In genomic region chr22:36979016-36979415, GRCh38 we compare ENCODE assay signal across 33 cellular contexts.
"Had no signal": no experiment of that assay in that cellular context is flagged by ENCODE, and none has a peak within 500 bp of the region (broad histone marks: within the 10 kb centered on the region; RNA-seq: fewer than 3 reads in every experiment).

No MANE protein-coding gene starts in this region.

- H3K9me3 Mint-ChIP-seq: activated B cell treated with CpG ODN at 0.5 μM for 24 hours; activated CD4-positive, alpha-beta memory T cell treated with anti-CD3 and anti-CD28 coated beads for 36 hours; activated CD4-positive, alpha-beta T cell treated with anti-CD3 and anti-CD28 coated beads, Interleukin-2, amount 10 ng/mL, durations not matched to agents 24 days and 14 days; activated CD8-positive, alpha-beta T cell treated with anti-CD3 and anti-CD28 coated beads for 36 hours; activated naive CD4-positive, alpha-beta T cell treated with anti-CD3 and anti-CD28 coated beads for 36 hours; activated naive CD4-positive, alpha-beta T cell treated with anti-CD3 and anti-CD28 coated beads, Interleukin-2, amount 50 U/mL, for 72 hours; activated naive CD8-positive, alpha-beta T cell treated with anti-CD3 and anti-CD28 coated beads for 36 hours; activated T-cell treated with anti-CD3 and anti-CD28 coated beads, Interleukin-2, amount 50 U/mL, for 4 hours; activated T-cell treated with anti-CD3 and anti-CD28 coated beads, Interleukin-2, amount 50 U/mL, for 72 hours; activated T-helper 1 cell treated with anti-CD3 and anti-CD28 coated beads, Interleukin-12 subunit alpha, Interleukin-12 subunit beta, Interleukin-2, Interleukin-4 antibody, amounts not matched to agents 30 ng/mL and 10 ng/mL and 1 ng/mL, durations not matched to agents 14 hours and 24 hours and 36 hours; activated T-helper 17 cell treated with anti-CD3 and anti-CD28 coated beads, Interleukin-2, amount 50 U/mL, for 72 hours; T-cell; T-helper 2 cell treated with Interferon-gamma antibody and Interleukin-4, amounts not matched to agents 5 μg/mL and 100 μg/mL, for 36 hours had no signal

- H3K4me1 ChIP-seq: breast epithelium had no signal

- H3K4me3 ChIP-seq: adrenal gland, body of pancreas, breast epithelium had no signal

- H3K36me3 ChIP-seq: adrenal gland, brain microvascular endothelial cell, breast epithelium had no signal

- ATAC-seq: activated CD8-positive, alpha-beta T cell treated with anti-CD3 and anti-CD28 coated beads for 36 hours; activated naive CD4-positive, alpha-beta T cell treated with anti-CD3 and anti-CD28 coated beads, Interleukin-2, amount 50 U/mL, for 72 hours; activated T-cell treated with anti-CD3 and anti-CD28 coated beads, Interleukin-2, amount 50 U/mL, for 4 hours; activated T-cell treated with anti-CD3 and anti-CD28 coated beads, Interleukin-2, amount 50 U/mL, for 72 hours; activated T-helper 17 cell treated with anti-CD3 and anti-CD28 coated beads, Interleukin-2, amount 50 U/mL, for 72 hours; body of pancreas; T-cell had no signal

- H3K27me3 ChIP-seq: adrenal gland, body of pancreas, brain microvascular endothelial cell, breast epithelium had no signal

- H3K9me3 ChIP-seq: adrenal gland, body of pancreas, breast epithelium had no signal

- H3K36me3 Mint-ChIP-seq: activated CD4-positive, alpha-beta memory T cell treated with anti-CD3 and anti-CD28 coated beads for 36 hours; activated naive CD4-positive, alpha-beta T cell treated with anti-CD3 and anti-CD28 coated beads, Interleukin-2, amount 50 U/mL, for 72 hours; activated naive CD8-positive, alpha-beta T cell treated with anti-CD3 and anti-CD28 coated beads for 36 hours; T-cell had no signal

- DNase-seq: activated B cell treated with CpG ODN at 0.5 μM for 24 hours; activated CD4-positive, alpha-beta memory T cell treated with anti-CD3 and anti-CD28 coated beads for 36 hours; activated CD4-positive, alpha-beta T cell treated with anti-CD3 and anti-CD28 coated beads for 4 hours; activated CD4-positive, alpha-beta T cell treated with anti-CD3 and anti-CD28 coated beads, Interleukin-2, amount 10 ng/mL, durations not matched to agents 24 days and 14 days; activated CD4-positive, alpha-beta T cell treated with anti-CD3 and anti-CD28 coated beads, Interleukin-2, amount 50 U/mL, for 1 hour; activated CD4-positive, alpha-beta T cell treated with anti-CD3 and anti-CD28 coated beads, Interleukin-2, amount 50 U/mL, for 4 hours; activated CD4-positive, CD25-positive, alpha-beta regulatory T cell treated with anti-CD3 and anti-CD28 coated beads, Interleukin-2, amount 50 U/mL, for 72 hours; activated CD8-positive, alpha-beta memory T cell treated with anti-CD3 and anti-CD28 coated beads, Interleukin-2, amount 50 U/mL, for 4 hours; activated CD8-positive, alpha-beta T cell treated with anti-CD3 and anti-CD28 coated beads for 36 hours; activated effector memory CD4-positive, alpha-beta T cell treated with anti-CD3 and anti-CD28 coated beads, Interleukin-2, amount 50 U/mL, for 16 hours; activated gamma-delta T cell treated with Interleukin-2 at 50 U/mL for 16 hours; activated naive CD4-positive, alpha-beta T cell; activated naive CD4-positive, alpha-beta T cell treated with anti-CD3 and anti-CD28 coated beads for 36 hours; activated naive CD8-positive, alpha-beta T cell treated with anti-CD3 and anti-CD28 coated beads for 36 hours; activated T-cell treated with anti-CD3 and anti-CD28 coated beads for 4 hours; activated T-cell treated with anti-CD3 and anti-CD28 coated beads, Interleukin-2, amount 50 U/mL, for 1 hour; activated T-cell treated with anti-CD3 and anti-CD28 coated beads, Interleukin-2, amount 50 U/mL, for 4 hours; activated T-cell treated with anti-CD3 and anti-CD28 coated beads, Interleukin-2, amount 50 U/mL, for 72 hours; adrenal gland; amniotic stem cell; aorta; body of pancreas; brain microvascular endothelial cell; central memory CD4-positive, alpha-beta T cell; T-cell; T-helper 2 cell; T-helper 9 cell had no signal

- H3K27ac Mint-ChIP-seq: activated B cell treated with CpG ODN at 0.5 μM for 24 hours; activated CD4-positive, alpha-beta memory T cell treated with anti-CD3 and anti-CD28 coated beads for 36 hours; activated CD4-positive, alpha-beta T cell treated with anti-CD3 and anti-CD28 coated beads, Interleukin-2, amount 10 ng/mL, durations not matched to agents 24 days and 14 days; activated CD8-positive, alpha-beta T cell treated with anti-CD3 and anti-CD28 coated beads for 36 hours; activated naive CD4-positive, alpha-beta T cell treated with anti-CD3 and anti-CD28 coated beads for 36 hours; activated naive CD8-positive, alpha-beta T cell treated with anti-CD3 and anti-CD28 coated beads for 36 hours; activated T-cell treated with anti-CD3 and anti-CD28 coated beads, Interleukin-2, amount 50 U/mL, for 72 hours; activated T-helper 1 cell treated with anti-CD3 and anti-CD28 coated beads, Interleukin-12 subunit alpha, Interleukin-12 subunit beta, Interleukin-2, Interleukin-4 antibody, amounts not matched to agents 30 ng/mL and 10 ng/mL and 1 ng/mL, durations not matched to agents 14 hours and 24 hours and 36 hours; activated T-helper 17 cell treated with anti-CD3 and anti-CD28 coated beads, Interleukin-2, amount 50 U/mL, for 72 hours; T-helper 2 cell treated with Interferon-gamma antibody and Interleukin-4, amounts not matched to agents 5 μg/mL and 100 μg/mL, for 36 hours had no signal

- H3K27ac ChIP-seq: adrenal gland, body of pancreas, brain microvascular endothelial cell, breast epithelium, VCaP had no signal

- H3K4me3 Mint-ChIP-seq: activated B cell treated with CpG ODN at 0.5 μM for 24 hours; activated CD4-positive, alpha-beta memory T cell treated with anti-CD3 and anti-CD28 coated beads for 36 hours; activated CD8-positive, alpha-beta T cell treated with anti-CD3 and anti-CD28 coated beads for 36 hours; activated naive CD4-positive, alpha-beta T cell treated with anti-CD3 and anti-CD28 coated beads for 36 hours; activated naive CD8-positive, alpha-beta T cell treated with anti-CD3 and anti-CD28 coated beads for 36 hours; activated T-cell treated with anti-CD3 and anti-CD28 coated beads, Interleukin-2, amount 50 U/mL, for 4 hours; activated T-helper 1 cell treated with anti-CD3 and anti-CD28 coated beads, Interleukin-12 subunit alpha, Interleukin-12 subunit beta, Interleukin-2, Interleukin-4 antibody, amounts not matched to agents 30 ng/mL and 10 ng/mL and 1 ng/mL, durations not matched to agents 14 hours and 24 hours and 36 hours; T-helper 2 cell treated with Interferon-gamma antibody and Interleukin-4, amounts not matched to agents 5 μg/mL and 100 μg/mL, for 36 hours had no signal
